Comparison of ENCODE assay signal across 22 cellular contexts in the genomic region with DNA sequence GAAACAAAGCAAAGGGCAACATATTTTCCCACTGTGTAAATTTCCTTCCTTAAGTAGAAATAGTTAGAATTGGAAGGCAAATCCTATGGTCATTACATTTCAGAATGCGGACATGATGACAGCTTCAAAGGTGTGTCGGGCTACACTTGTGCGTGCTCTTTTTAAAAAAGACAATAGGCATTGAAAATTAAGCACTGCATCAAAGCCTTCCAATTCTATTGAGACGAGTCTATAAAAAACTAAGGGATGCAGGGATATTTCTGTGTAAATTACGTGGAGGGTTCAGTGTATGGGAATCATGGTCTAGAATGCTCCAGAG.
"Had no signal": no experiment of that assay in that cellular context is flagged by ENCODE, and none has a peak within 500 bp of the region (broad histone marks: within the 10 kb centered on the region; RNA-seq: fewer than 3 reads in every experiment).

No MANE protein-coding gene starts in this region.

- H3K27me3 ChIP-seq: brain microvascular endothelial cell, Peyer's patch had no signal

- H3K27ac ChIP-seq: brain microvascular endothelial cell, Peyer's patch had no signal

- DNase-seq: activated B cell treated with CpG ODN at 0.5 μM for 24 hours; activated CD4-positive, alpha-beta memory T cell treated with anti-CD3 and anti-CD28 coated beads for 36 hours; activated CD4-positive, alpha-beta T cell treated with anti-CD3 and anti-CD28 coated beads, Interleukin-2, amount 10 ng/mL, durations not matched to agents 7 days and 5 days; activated CD8-positive, alpha-beta memory T cell treated with anti-CD3 and anti-CD28 coated beads for 24 hours; activated gamma-delta T cell treated with Interleukin-2 at 50 U/mL for 16 hours; activated naive CD4-positive, alpha-beta T cell treated with anti-CD3 and anti-CD28 coated beads, Interleukin-2, amount 10 ng/mL, durations not matched to agents 7 days and 5 days; activated naive CD8-positive, alpha-beta T cell treated with anti-CD3 and anti-CD28 coated beads for 36 hours; activated T-cell treated with anti-CD3 and anti-CD28 coated beads, Interleukin-2, amount 50 U/mL, for 48 hours; brain microvascular endothelial cell; Karpas-422; NCI-H1105 treated with DMSO at 0.1 percent for 48 hours; NCI-H1436 treated with DMSO at 0.1 percent for 48 hours; NCI-H187; NCI-H2081; NCI-H510A treated with DMSO at 0.1 percent for 48 hours; NCI-H69; Peyer's patch; SIG-M5; T-helper 17 cell; T1000 had no signal

- ATAC-seq: activated T-helper 17 cell treated with anti-CD3 and anti-CD28 coated beads, Interleukin-2, amount 50 U/mL, for 72 hours; K562; T-helper 17 cell had no signal

- H3K4me3 ChIP-seq: K562, Peyer's patch had no signal

- H3K36me3 ChIP-seq: brain microvascular endothelial cell, Peyer's patch had no signal

- H3K4me1 ChIP-seq: Peyer's patch had no signal

- H3K9me3 ChIP-seq: Peyer's patch had no signal
